In genomic region chr6:170140129-170140528, GRCh38 we compare ENCODE assay signal across 17 cellular contexts.
A peak's percentile ranks its signal among the peaks of the same experiment; 100 is the strongest.
DNase-seq lines count a peak whose midpoint lies in the region; ATAC-seq, FAIRE-seq and TF ChIP-seq lines count a peak whose summit lies in the region.
"Had no signal": no experiment of that assay in that cellular context is flagged by ENCODE, and none has a peak within 500 bp of the region (broad histone marks: within the 10 kb centered on the region; RNA-seq: fewer than 3 reads in every experiment).

No MANE protein-coding gene starts in this region.

- no peak for TF ChIP-seq RAD21 in K562 (CRISPR knock-in tag; conservative IDR thresholded peaks at IDR 0.05 in 1 of 2, IDR thresholded peaks at IDR 0.05 in 1 of 2)

- TF ChIP-seq CTCF in K562 (IDR thresholded peaks at IDR 0.05 in 2 of 3, conservative IDR thresholded peaks at IDR 0.05 in 1 of 3; ENCODE audit: insufficient read depth in 2 of 3, low read depth in 1 of 3, low read length in 3 of 3) (no peak), tibial artery (IDR thresholded peaks at IDR 0.05) (no peak), A673 (conservative IDR thresholded peaks at IDR 0.05; ENCODE audit: low read depth, low read length) (no peak)

- TF ChIP-seq POLR2A in K562 (conservative IDR thresholded peaks at IDR 0.05), result no peak

- peak overlapping the region; percentile 28; the same call in 1 of the 2 replicates for H3K4me2 ChIP-seq in K562 (ENCODE audit: insufficient read depth, low read length)
- H3K4me2 ChIP-seq: BLaER1 treated with 17β-estradiol and CSF1 and Interleukin-3, amounts not matched to agents 10 nM and 100 nM had no signal

- H3K9me1 ChIP-seq in K562 (ENCODE audit: control insufficient read depth, insufficient read depth, low read length), result no peaks in the 10 kb centered on the region

- intact Hi-C loops in activated CD4-positive, alpha-beta memory T cell treated with anti-CD3 and anti-CD28 coated beads for 36 hours (cut with micrococcal nuclease), result no loop called here
- intact Hi-C loops in K562 (cut with micrococcal nuclease) (no loop called here), tibial artery (cut with DNase I; ENCODE audit: low total_unique reads) (no loop called here), A673 (cut with micrococcal nuclease; ENCODE audit: unreplicated experiment) (no loop called here)
- intact Hi-C loops in activated T-helper 1 cell treated with anti-CD3 and anti-CD28 coated beads, Interleukin-12 subunit alpha, Interleukin-12 subunit beta, Interleukin-2, Interleukin-4 antibody, amounts not matched to agents 30 ng/mL and 10 ng/mL and 1 ng/mL, durations not matched to agents 14 hours and 24 hours and 36 hours (cut with micrococcal nuclease), result loop anchor here (10.0 kb wide), 1 partner anchor 135 kb away; no protein-coding TSS in a partner anchor

- H3K4me3 Mint-ChIP-seq in activated CD4-positive, alpha-beta memory T cell treated with anti-CD3 and anti-CD28 coated beads for 36 hours, result no peak overlapping the region
- no peak overlapping the region for H3K4me3 Mint-ChIP-seq in activated CD4-positive, alpha-beta memory T cell treated with anti-CD3 and anti-CD28 coated beads, Interleukin-2, amount 10 ng/mL, durations not matched to agents 7 days and 5 days
- H3K4me3 Mint-ChIP-seq in natural killer cell treated with Interleukin-12 subunit alpha and Interleukin-12 subunit beta and Interleukin-15 and Interleukin-18, amount 100 ng/mL, for 72 hours, result no peak overlapping the region
- H3K4me3 Mint-ChIP-seq in activated T-helper 1 cell treated with anti-CD3 and anti-CD28 coated beads, Interleukin-12 subunit alpha, Interleukin-12 subunit beta, Interleukin-2, Interleukin-4 antibody, amounts not matched to agents 30 ng/mL and 10 ng/mL and 1 ng/mL, durations not matched to agents 14 hours and 24 hours and 36 hours, result no peak overlapping the region
- H3K4me3 Mint-ChIP-seq in activated naive CD8-positive, alpha-beta T cell treated with anti-CD3 and anti-CD28 coated beads, Interleukin-2, amount 50 U/mL, for 24 hours, result no peak overlapping the region
- H3K4me3 Mint-ChIP-seq: IgD-negative memory B cell had no signal

- in situ Hi-C loops in K562 (cut with MboI), result no loop called here

- H3K27ac ChIP-seq in K562 (ENCODE audit: extremely low read depth, low read depth, low read length) (no peak overlapping the region), tibial artery (no peak overlapping the region), A673 (ENCODE audit: low read depth, low read length, poor library complexity, severe bottlenecking) (no peak overlapping the region)
- H3K27ac ChIP-seq: BLaER1 treated with 17β-estradiol and CSF1 and Interleukin-3, amounts not matched to agents 10 nM and 100 nM had no signal

- no peak overlapping the region for H3K4me3 ChIP-seq in K562
- no peak overlapping the region for H3K4me3 ChIP-seq in tibial artery
- no peak overlapping the region for H3K4me3 ChIP-seq in A673 (ENCODE audit: low read depth, low read length, poor library complexity, severe bottlenecking)
- H3K4me3 ChIP-seq: BLaER1 treated with 17β-estradiol and CSF1 and Interleukin-3, amounts not matched to agents 10 nM and 100 nM; HAP-1 had no signal

- 4% methylated on average over 13 of the region's 13 CpGs for WGBS in K562 (ENCODE audit: insufficient coverage, low coverage, missing lambda C conversion rate)

- H2AFZ ChIP-seq in K562 (ENCODE audit: low read depth, low read length), result no peak overlapping the region

- H3K9ac ChIP-seq in K562 (ENCODE audit: insufficient read depth in 1 of 2, low read depth in 2 of 2, low read length in 2 of 2), result no peak overlapping the region
- H3K9ac ChIP-seq: BLaER1 treated with 17β-estradiol and CSF1 and Interleukin-3, amounts not matched to agents 10 nM and 100 nM had no signal

- POLR2A ChIA-PET in activated CD4-positive, alpha-beta memory T cell treated with anti-CD3 and anti-CD28 coated beads for 36 hours (lab: Charles Lee), result no interaction called here
- POLR2A ChIA-PET in activated CD4-positive, alpha-beta memory T cell treated with anti-CD3 and anti-CD28 coated beads, Interleukin-2, amount 10 ng/mL, durations not matched to agents 7 days and 5 days (lab: Charles Lee), result no interaction called here
- POLR2A ChIA-PET in K562 (lab: Yijun Ruan, JAX), result interaction anchor here (1.4 kb wide), 1 partner anchor 13 kb away, joined by 4 read pairs; no protein-coding TSS in a partner anchor
- POLR2A ChIA-PET in A673 (lab: Charles Lee; ENCODE audit: low non-redundant PET), result no interaction called here

- no peak overlapping the region for H3K27ac Mint-ChIP-seq in activated CD4-positive, alpha-beta memory T cell treated with anti-CD3 and anti-CD28 coated beads for 36 hours
- H3K27ac Mint-ChIP-seq in activated CD4-positive, alpha-beta memory T cell treated with anti-CD3 and anti-CD28 coated beads, Interleukin-2, amount 10 ng/mL, durations not matched to agents 7 days and 5 days, result no peak overlapping the region
- H3K27ac Mint-ChIP-seq in natural killer cell treated with Interleukin-12 subunit alpha and Interleukin-12 subunit beta and Interleukin-15 and Interleukin-18, amount 100 ng/mL, for 72 hours, result no peak overlapping the region
- H3K27ac Mint-ChIP-seq in activated T-helper 1 cell treated with anti-CD3 and anti-CD28 coated beads, Interleukin-12 subunit alpha, Interleukin-12 subunit beta, Interleukin-2, Interleukin-4 antibody, amounts not matched to agents 30 ng/mL and 10 ng/mL and 1 ng/mL, durations not matched to agents 14 hours and 24 hours and 36 hours, result no peak overlapping the region
- H3K27ac Mint-ChIP-seq in activated naive CD8-positive, alpha-beta T cell treated with anti-CD3 and anti-CD28 coated beads, Interleukin-2, amount 50 U/mL, for 24 hours, result no peak overlapping the region
- H3K27ac Mint-ChIP-seq: IgD-negative memory B cell had no signal

- peak; percentile 40; the same call in 1 of the 3 replicates for ATAC-seq in K562
- ATAC-seq in natural killer cell treated with Interleukin-12 subunit alpha and Interleukin-12 subunit beta and Interleukin-15 and Interleukin-18, amount 100 ng/mL, for 72 hours, result no peak
- no peak for ATAC-seq in activated naive CD8-positive, alpha-beta T cell treated with anti-CD3 and anti-CD28 coated beads, Interleukin-2, amount 50 U/mL, for 24 hours

- no peak for TF ChIP-seq EP300 in K562 (IDR thresholded peaks at IDR 0.05; ENCODE audit: low read length)

- H3K27me3 Mint-ChIP-seq in activated CD4-positive, alpha-beta memory T cell treated with anti-CD3 and anti-CD28 coated beads for 36 hours, result no peaks in the 10 kb centered on the region
- H3K27me3 Mint-ChIP-seq in activated CD4-positive, alpha-beta memory T cell treated with anti-CD3 and anti-CD28 coated beads, Interleukin-2, amount 10 ng/mL, durations not matched to agents 7 days and 5 days, result peaks cover 1% of the 10 kb centered on the region
- no peaks in the 10 kb centered on the region for H3K27me3 Mint-ChIP-seq in natural killer cell treated with Interleukin-12 subunit alpha and Interleukin-12 subunit beta and Interleukin-15 and Interleukin-18, amount 100 ng/mL, for 72 hours
- peaks cover 6% of the 10 kb centered on the region for H3K27me3 Mint-ChIP-seq in activated T-helper 1 cell treated with anti-CD3 and anti-CD28 coated beads, Interleukin-12 subunit alpha, Interleukin-12 subunit beta, Interleukin-2, Interleukin-4 antibody, amounts not matched to agents 30 ng/mL and 10 ng/mL and 1 ng/mL, durations not matched to agents 14 hours and 24 hours and 36 hours (ENCODE audit: insufficient read depth)
- H3K27me3 Mint-ChIP-seq in activated naive CD8-positive, alpha-beta T cell treated with anti-CD3 and anti-CD28 coated beads, Interleukin-2, amount 50 U/mL, for 24 hours, result no peaks in the 10 kb centered on the region
- H3K27me3 Mint-ChIP-seq: IgD-negative memory B cell had no signal

- H3K4me1 ChIP-seq in K562 (replicated peaks in 1 of 2; ENCODE audit: control insufficient read depth in 2 of 2, insufficient read depth in 2 of 2, low read length in 2 of 2) (peaks cover 0 to 9% of the 10 kb centered on the region in 2 experiments; a peak in 2 of 5 replicates), tibial artery (no peaks in the 10 kb centered on the region), A673 (ENCODE audit: insufficient read depth, low read length, poor library complexity, severe bottlenecking) (no peaks in the 10 kb centered on the region)
- H3K4me1 ChIP-seq: HAP-1 had no signal

- no peaks in the 10 kb centered on the region for H3K79me2 ChIP-seq in K562 (ENCODE audit: control insufficient read depth, insufficient read depth, low read length)

- BruUV-seq in K562 (replicated peaks; lab: Mats Ljungman, UMichigan) (no TSS peak), A673 (replicated peaks; lab: Mats Ljungman, UMichigan) (no TSS peak)

- H3K9me3 Mint-ChIP-seq in activated CD4-positive, alpha-beta memory T cell treated with anti-CD3 and anti-CD28 coated beads for 36 hours, result peaks cover 18% of the 10 kb centered on the region
- peaks cover 19% of the 10 kb centered on the region for H3K9me3 Mint-ChIP-seq in activated CD4-positive, alpha-beta memory T cell treated with anti-CD3 and anti-CD28 coated beads, Interleukin-2, amount 10 ng/mL, durations not matched to agents 7 days and 5 days
- peaks cover 7% of the 10 kb centered on the region for H3K9me3 Mint-ChIP-seq in natural killer cell treated with Interleukin-12 subunit alpha and Interleukin-12 subunit beta and Interleukin-15 and Interleukin-18, amount 100 ng/mL, for 72 hours
- peaks cover 19% of the 10 kb centered on the region for H3K9me3 Mint-ChIP-seq in activated T-helper 1 cell treated with anti-CD3 and anti-CD28 coated beads, Interleukin-12 subunit alpha, Interleukin-12 subunit beta, Interleukin-2, Interleukin-4 antibody, amounts not matched to agents 30 ng/mL and 10 ng/mL and 1 ng/mL, durations not matched to agents 14 hours and 24 hours and 36 hours
- H3K9me3 Mint-ChIP-seq in activated naive CD8-positive, alpha-beta T cell treated with anti-CD3 and anti-CD28 coated beads, Interleukin-2, amount 50 U/mL, for 24 hours, result peaks cover 16% of the 10 kb centered on the region

- CTCF ChIA-PET in activated CD4-positive, alpha-beta memory T cell treated with anti-CD3 and anti-CD28 coated beads for 36 hours (lab: Charles Lee), result no interaction called here
- CTCF ChIA-PET in activated CD4-positive, alpha-beta memory T cell treated with anti-CD3 and anti-CD28 coated beads, Interleukin-2, amount 10 ng/mL, durations not matched to agents 7 days and 5 days (lab: Charles Lee), result no interaction called here
- CTCF ChIA-PET in K562 (lab: Yijun Ruan, JAX; ENCODE audit: low intra/inter-chr PET ratio), result no interaction called here
- CTCF ChIA-PET in A673 (lab: Charles Lee), result no interaction called here

- peaks cover 13 to 64% of the 10 kb centered on the region in 2 experiments; a peak in 4 of 5 replicates for H3K27me3 ChIP-seq in K562 (ENCODE audit: control insufficient read depth in 2 of 2, insufficient read depth in 2 of 2, low read length in 2 of 2)
- no peaks in the 10 kb centered on the region for H3K27me3 ChIP-seq in tibial artery
- H3K27me3 ChIP-seq in A673 (replicated peaks; ENCODE audit: insufficient read depth, low read depth, low read length, poor library complexity), result no peaks in the 10 kb centered on the region
- H3K27me3 ChIP-seq: BLaER1 treated with 17β-estradiol and CSF1 and Interleukin-3, amounts not matched to agents 10 nM and 100 nM had no signal

- peaks cover 7% of the 10 kb centered on the region for H3K36me3 Mint-ChIP-seq in activated CD4-positive, alpha-beta memory T cell treated with anti-CD3 and anti-CD28 coated beads for 36 hours
- peaks cover 9% of the 10 kb centered on the region for H3K36me3 Mint-ChIP-seq in activated CD4-positive, alpha-beta memory T cell treated with anti-CD3 and anti-CD28 coated beads, Interleukin-2, amount 10 ng/mL, durations not matched to agents 7 days and 5 days (ENCODE audit: low read depth)
- H3K36me3 Mint-ChIP-seq in natural killer cell treated with Interleukin-12 subunit alpha and Interleukin-12 subunit beta and Interleukin-15 and Interleukin-18, amount 100 ng/mL, for 72 hours, result peaks cover 9% of the 10 kb centered on the region
- H3K36me3 Mint-ChIP-seq in activated T-helper 1 cell treated with anti-CD3 and anti-CD28 coated beads, Interleukin-12 subunit alpha, Interleukin-12 subunit beta, Interleukin-2, Interleukin-4 antibody, amounts not matched to agents 30 ng/mL and 10 ng/mL and 1 ng/mL, durations not matched to agents 14 hours and 24 hours and 36 hours (ENCODE audit: low read depth), result no peaks in the 10 kb centered on the region
- H3K36me3 Mint-ChIP-seq in activated naive CD8-positive, alpha-beta T cell treated with anti-CD3 and anti-CD28 coated beads, Interleukin-2, amount 50 U/mL, for 24 hours (ENCODE audit: low read depth), result peaks cover 7% of the 10 kb centered on the region

- peak; percentile 2 for DNase-seq in activated CD4-positive, alpha-beta memory T cell treated with anti-CD3 and anti-CD28 coated beads for 36 hours
- DNase-seq in activated CD4-positive, alpha-beta memory T cell treated with anti-CD3 and anti-CD28 coated beads, Interleukin-2, amount 10 ng/mL, durations not matched to agents 7 days and 5 days, result no peak
- peak in 1 of 4 experiments; percentile 13 for DNase-seq in K562 (ENCODE audit: extremely low read depth in 1 of 4, low spot score in 3 of 4)
- DNase-seq in natural killer cell treated with Interleukin-12 subunit alpha and Interleukin-12 subunit beta and Interleukin-15 and Interleukin-18, amount 100 ng/mL, for 72 hours (ENCODE audit: low spot score), result peak; percentile 28
- DNase-seq in tibial artery, result peak; percentile 11 to 47
- DNase-seq in activated T-helper 1 cell treated with anti-CD3 and anti-CD28 coated beads, Interleukin-12 subunit alpha, Interleukin-12 subunit beta, Interleukin-2, Interleukin-4 antibody, amounts not matched to agents 30 ng/mL and 10 ng/mL and 1 ng/mL, durations not matched to agents 14 hours and 24 hours and 36 hours (ENCODE audit: low spot score), result no peak
- DNase-seq in activated naive CD8-positive, alpha-beta T cell treated with anti-CD3 and anti-CD28 coated beads, Interleukin-2, amount 50 U/mL, for 24 hours, result no peak
- no peak for DNase-seq in A673 (ENCODE audit: low spot score)
- DNase-seq: DMS79 treated with DMSO at 0.1 percent for 48 hours, NCI-H1105 treated with DMSO at 0.1 percent for 48 hours, NCI-H1694 treated with DMSO at 0.1 percent for 48 hours, NCI-H2107, NCI-H2227 treated with DMSO at 0.1 percent for 48 hours, NCI-H524 had no signal

- FAIRE-seq in K562 (lab: Jason Lieb, UNC), result peak; percentile 6

- H3K4me1 Mint-ChIP-seq in activated CD4-positive, alpha-beta memory T cell treated with anti-CD3 and anti-CD28 coated beads for 36 hours (ENCODE audit: low read depth), result peaks cover 8% of the 10 kb centered on the region
- peaks cover 7% of the 10 kb centered on the region for H3K4me1 Mint-ChIP-seq in activated CD4-positive, alpha-beta memory T cell treated with anti-CD3 and anti-CD28 coated beads, Interleukin-2, amount 10 ng/mL, durations not matched to agents 7 days and 5 days
- peaks cover 8 to 23% of the 10 kb centered on the region in 2 donors for H3K4me1 Mint-ChIP-seq in natural killer cell treated with Interleukin-12 subunit alpha and Interleukin-12 subunit beta and Interleukin-15 and Interleukin-18, amount 100 ng/mL, for 72 hours (ENCODE audit: low read depth in 2 of 2)
- no peaks in the 10 kb centered on the region for H3K4me1 Mint-ChIP-seq in activated T-helper 1 cell treated with anti-CD3 and anti-CD28 coated beads, Interleukin-12 subunit alpha, Interleukin-12 subunit beta, Interleukin-2, Interleukin-4 antibody, amounts not matched to agents 30 ng/mL and 10 ng/mL and 1 ng/mL, durations not matched to agents 14 hours and 24 hours and 36 hours (ENCODE audit: low read depth)
- peaks cover 8% of the 10 kb centered on the region for H3K4me1 Mint-ChIP-seq in activated naive CD8-positive, alpha-beta T cell treated with anti-CD3 and anti-CD28 coated beads, Interleukin-2, amount 50 U/mL, for 24 hours

- H3K9me3 ChIP-seq in K562 (replicated peaks; ENCODE audit: control insufficient read depth, insufficient read depth, low read depth, low read length) (0 out of 2 replicates have a peak, but pooled peaks cover 3% of the 10 kb centered on the region), tibial artery (peaks cover 0 to 4% (median 0%) of the 10 kb centered on the region in 3 donors), A673 (ENCODE audit: low read depth, low read length, poor library complexity, severe bottlenecking) (no peaks in the 10 kb centered on the region)
- H3K9me3 ChIP-seq: HAP-1 had no signal

- H3K36me3 ChIP-seq in K562 (ENCODE audit: control insufficient read depth, insufficient read depth, low read length) (no peaks in the 10 kb centered on the region), tibial artery (no peaks in the 10 kb centered on the region), A673 (ENCODE audit: insufficient read depth, low read length, poor library complexity, severe bottlenecking) (no peaks in the 10 kb centered on the region)
- H3K36me3 ChIP-seq: HAP-1 had no signal

- no peaks in the 10 kb centered on the region for H4K20me1 ChIP-seq in K562 (replicated peaks; ENCODE audit: control insufficient read depth, insufficient read depth, low read length)
- H4K20me1 ChIP-seq: BLaER1 treated with 17β-estradiol and CSF1 and Interleukin-3, amounts not matched to agents 10 nM and 100 nM had no signal

Comparison
In these comparisons a context has a peak if more than half of its experiments do, and no peak if none do; other contexts are left out.
1. DNase-seq: peak in activated CD4-positive, alpha-beta memory T cell treated with anti-CD3 and anti-CD28 coated beads for 36 hours (single experiment), natural killer cell treated with Interleukin-12 subunit alpha and Interleukin-12 subunit beta and Interleukin-15 and Interleukin-18, amount 100 ng/mL, for 72 hours (single experiment) and tibial artery (2 of 2); none in activated CD4-positive, alpha-beta memory T cell treated with anti-CD3 and anti-CD28 coated beads, Interleukin-2, amount 10 ng/mL, durations not matched to agents 7 days and 5 days (single experiment), activated T-helper 1 cell treated with anti-CD3 and anti-CD28 coated beads, Interleukin-12 subunit alpha, Interleukin-12 subunit beta, Interleukin-2, Interleukin-4 antibody, amounts not matched to agents 30 ng/mL and 10 ng/mL and 1 ng/mL, durations not matched to agents 14 hours and 24 hours and 36 hours (single experiment), activated naive CD8-positive, alpha-beta T cell treated with anti-CD3 and anti-CD28 coated beads, Interleukin-2, amount 50 U/mL, for 24 hours (single experiment) and A673 (single experiment).